In the genomic region with DNA sequence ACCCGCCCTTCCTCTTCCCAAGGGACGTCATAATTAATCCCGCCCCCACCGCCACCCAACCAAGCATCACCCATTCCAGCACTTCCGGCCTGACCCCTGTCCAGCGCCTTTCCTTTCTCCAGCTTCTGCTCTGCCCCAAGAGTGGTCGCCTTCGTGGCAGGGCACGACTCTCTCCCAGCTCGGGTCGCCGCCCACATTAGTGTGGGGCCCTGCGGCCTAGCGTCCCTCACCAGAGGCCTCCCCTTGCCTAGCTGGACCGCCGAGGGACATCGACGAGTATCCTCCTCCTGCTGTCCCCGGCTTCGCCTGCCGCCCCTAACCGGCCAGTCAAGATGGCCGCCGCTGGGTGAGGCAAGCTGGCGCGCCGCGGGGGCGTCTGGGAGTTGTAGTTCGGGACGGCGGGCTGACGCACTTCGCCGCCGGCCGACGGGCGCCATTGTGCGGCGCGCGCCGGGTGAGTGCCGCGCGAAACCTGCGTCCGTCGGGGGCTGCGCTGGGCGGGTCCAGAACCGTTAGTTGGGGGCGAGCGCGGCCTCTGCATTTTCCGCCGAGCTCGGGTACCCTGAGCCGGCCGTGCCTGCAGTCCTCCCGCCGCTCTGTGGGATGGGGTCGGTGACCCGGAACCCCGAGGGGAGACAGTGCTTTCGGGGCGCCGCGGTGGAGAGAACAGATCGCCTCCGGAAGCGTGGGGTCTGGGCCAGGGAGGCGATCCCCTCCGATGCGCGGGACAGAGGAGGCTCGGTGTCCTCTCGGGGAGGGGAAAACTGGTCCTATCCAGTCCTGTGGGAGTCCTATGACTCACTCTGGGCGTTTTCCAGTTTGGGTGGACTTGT, we compare ENCODE assay signal across 8 cellular contexts. TPM values are rescaled to one million over a fixed set of nuclear protein-coding genes. Genes with fewer than 3 reads are reported as not detected.
DNase-seq lines count a peak whose midpoint lies in the region; ATAC-seq, FAIRE-seq and TF ChIP-seq lines count a peak whose summit lies in the region.

A gene (plus strand): TSS at position 73 of the 833 bp plus-strand sequence. CDS start 905 bp downstream, outside the sequence.

- peak within 1 kb of the TSS; percentile 87 for H3K4me3 ChIP-seq in naive thymus-derived CD4-positive, alpha-beta T cell (ENCODE audit: low read length)

- H3K4me3 Mint-ChIP-seq in activated T-helper 1 cell treated with anti-CD3 and anti-CD28 coated beads, Interleukin-12 subunit alpha, Interleukin-12 subunit beta, Interleukin-2, Interleukin-4 antibody, amounts not matched to agents 30 ng/mL and 10 ng/mL and 1 ng/mL, durations not matched to agents 14 hours and 24 hours and 36 hours = peak within 1 kb of the TSS; percentile 93
- peak within 1 kb of the TSS; percentile 91 to 99 (median 94) for H3K4me3 Mint-ChIP-seq in naive thymus-derived CD4-positive, alpha-beta T cell
- H3K4me3 Mint-ChIP-seq in stimulated activated memory B cell treated with anti-CD40 and anti-IgM and Interleukin-4, amounts not matched to agents 10 μg/mL and 1 μg/mL and 100 μg/mL, for 72 hours = peak within 1 kb of the TSS; percentile 95

- POLR2A ChIA-PET in naive thymus-derived CD4-positive, alpha-beta T cell (lab: Charles Lee) = interaction anchor here (0.6 to 3.4 kb wide), 53 partner anchors 10 to 1779 kb away, joined by 3 to 27 read pairs (median 4); a partner anchor contains a TSS

- H3K27ac ChIP-seq in naive thymus-derived CD4-positive, alpha-beta T cell (ENCODE audit: low read depth, low read length) = peak within 1 kb of the TSS; percentile 97

- no peak for TF ChIP-seq RAD21 in Ishikawa (IDR thresholded peaks at IDR 0.05; ENCODE audit: low read depth)

- H3K4me1 ChIP-seq in naive thymus-derived CD4-positive, alpha-beta T cell (ENCODE audit: control insufficient read depth in 2 of 2, insufficient read depth in 2 of 2, low read length in 2 of 2) = peaks cover 0 to 12% of the 10 kb centered on the region in 2 donors

- peak; percentile 78 for ATAC-seq in GM21576 (IDR thresholded peaks at IDR 0.05; ENCODE audit: unreplicated experiment)
- ATAC-seq in naive thymus-derived CD4-positive, alpha-beta T cell = peak; percentile 92
- peak; percentile 97 for ATAC-seq in stimulated activated memory B cell treated with anti-CD40 and anti-IgM and Interleukin-4, amounts not matched to agents 10 μg/mL and 1 μg/mL and 100 μg/mL, for 72 hours

- H3K27ac Mint-ChIP-seq in activated T-helper 1 cell treated with anti-CD3 and anti-CD28 coated beads, Interleukin-12 subunit alpha, Interleukin-12 subunit beta, Interleukin-2, Interleukin-4 antibody, amounts not matched to agents 30 ng/mL and 10 ng/mL and 1 ng/mL, durations not matched to agents 14 hours and 24 hours and 36 hours = peak within 1 kb of the TSS; percentile 99
- peak within 1 kb of the TSS; percentile 98 to 100 (median 99) for H3K27ac Mint-ChIP-seq in naive thymus-derived CD4-positive, alpha-beta T cell
- peak within 1 kb of the TSS; percentile 98 for H3K27ac Mint-ChIP-seq in stimulated activated memory B cell treated with anti-CD40 and anti-IgM and Interleukin-4, amounts not matched to agents 10 μg/mL and 1 μg/mL and 100 μg/mL, for 72 hours

- intact Hi-C loops in activated T-helper 1 cell treated with anti-CD3 and anti-CD28 coated beads, Interleukin-12 subunit alpha, Interleukin-12 subunit beta, Interleukin-2, Interleukin-4 antibody, amounts not matched to agents 30 ng/mL and 10 ng/mL and 1 ng/mL, durations not matched to agents 14 hours and 24 hours and 36 hours (cut with micrococcal nuclease) = loop anchor here (1.0 to 10.0 kb wide), 16 partner anchors 28 to 820 kb away; a partner anchor contains a TSS
- intact Hi-C loops in naive thymus-derived CD4-positive, alpha-beta T cell (cut with micrococcal nuclease) = loop anchor here (1.0 to 2.0 kb wide), 30 partner anchors 28 to 943 kb away; a partner anchor contains a TSS

- H3K9me3 ChIP-seq in naive thymus-derived CD4-positive, alpha-beta T cell (ENCODE audit: control insufficient read depth in 2 of 3, low read length in 3 of 3) = peaks cover 22 to 79% (median 42%) of the 10 kb centered on the region in 3 experiments

- H3K36me3 Mint-ChIP-seq in activated T-helper 1 cell treated with anti-CD3 and anti-CD28 coated beads, Interleukin-12 subunit alpha, Interleukin-12 subunit beta, Interleukin-2, Interleukin-4 antibody, amounts not matched to agents 30 ng/mL and 10 ng/mL and 1 ng/mL, durations not matched to agents 14 hours and 24 hours and 36 hours (ENCODE audit: low read depth) = peaks cover 45% of the 10 kb centered on the region
- peaks cover 26 to 64% (median 55%) of the 10 kb centered on the region in 5 donors for H3K36me3 Mint-ChIP-seq in naive thymus-derived CD4-positive, alpha-beta T cell
- peaks cover 58% of the 10 kb centered on the region for H3K36me3 Mint-ChIP-seq in stimulated activated memory B cell treated with anti-CD40 and anti-IgM and Interleukin-4, amounts not matched to agents 10 μg/mL and 1 μg/mL and 100 μg/mL, for 72 hours

- peaks cover 16% of the 10 kb centered on the region for H3K4me1 Mint-ChIP-seq in activated T-helper 1 cell treated with anti-CD3 and anti-CD28 coated beads, Interleukin-12 subunit alpha, Interleukin-12 subunit beta, Interleukin-2, Interleukin-4 antibody, amounts not matched to agents 30 ng/mL and 10 ng/mL and 1 ng/mL, durations not matched to agents 14 hours and 24 hours and 36 hours (ENCODE audit: low read depth)
- peaks cover 10 to 24% (median 17%) of the 10 kb centered on the region in 7 donors for H3K4me1 Mint-ChIP-seq in naive thymus-derived CD4-positive, alpha-beta T cell
- peaks cover 27% of the 10 kb centered on the region for H3K4me1 Mint-ChIP-seq in stimulated activated memory B cell treated with anti-CD40 and anti-IgM and Interleukin-4, amounts not matched to agents 10 μg/mL and 1 μg/mL and 100 μg/mL, for 72 hours

- no peak for FAIRE-seq in RCC 7860 (lab: Jason Lieb, UNC)

- TF ChIP-seq EP300 in Ishikawa (IDR thresholded peaks at IDR 0.05; ENCODE audit: borderline replicate concordance) = no peak

- peaks cover 4 to 41% (median 12%) of the 10 kb centered on the region in 3 experiments for H3K36me3 ChIP-seq in naive thymus-derived CD4-positive, alpha-beta T cell (ENCODE audit: control insufficient read depth in 2 of 3, insufficient read depth in 3 of 3, low read length in 3 of 3)

- H3K27me3 Mint-ChIP-seq in activated T-helper 1 cell treated with anti-CD3 and anti-CD28 coated beads, Interleukin-12 subunit alpha, Interleukin-12 subunit beta, Interleukin-2, Interleukin-4 antibody, amounts not matched to agents 30 ng/mL and 10 ng/mL and 1 ng/mL, durations not matched to agents 14 hours and 24 hours and 36 hours (ENCODE audit: insufficient read depth) = no peaks in the 10 kb centered on the region
- H3K27me3 Mint-ChIP-seq in naive thymus-derived CD4-positive, alpha-beta T cell = no peaks in the 10 kb centered on the region
- H3K27me3 Mint-ChIP-seq in stimulated activated memory B cell treated with anti-CD40 and anti-IgM and Interleukin-4, amounts not matched to agents 10 μg/mL and 1 μg/mL and 100 μg/mL, for 72 hours = no peaks in the 10 kb centered on the region

- peak; percentile 98 for DNase-seq in DMS53 (lab: John Stamatoyannopoulos, UW)
- DNase-seq in RCC 7860 (ENCODE audit: low spot score) = peak; percentile 54
- DNase-seq in activated T-helper 1 cell treated with anti-CD3 and anti-CD28 coated beads, Interleukin-12 subunit alpha, Interleukin-12 subunit beta, Interleukin-2, Interleukin-4 antibody, amounts not matched to agents 30 ng/mL and 10 ng/mL and 1 ng/mL, durations not matched to agents 14 hours and 24 hours and 36 hours (ENCODE audit: low spot score) = peak; percentile 90
- DNase-seq in fibroblast of gingiva (ENCODE audit: low read depth) = peak; percentile 93
- DNase-seq in naive thymus-derived CD4-positive, alpha-beta T cell = peak; percentile 88 to 95 (median 93)

- peaks cover 50% of the 10 kb centered on the region for H3K9me3 Mint-ChIP-seq in activated T-helper 1 cell treated with anti-CD3 and anti-CD28 coated beads, Interleukin-12 subunit alpha, Interleukin-12 subunit beta, Interleukin-2, Interleukin-4 antibody, amounts not matched to agents 30 ng/mL and 10 ng/mL and 1 ng/mL, durations not matched to agents 14 hours and 24 hours and 36 hours
- peaks cover 5 to 95% (median 67%) of the 10 kb centered on the region in 11 donors for H3K9me3 Mint-ChIP-seq in naive thymus-derived CD4-positive, alpha-beta T cell
- peaks cover 13% of the 10 kb centered on the region for H3K9me3 Mint-ChIP-seq in stimulated activated memory B cell treated with anti-CD40 and anti-IgM and Interleukin-4, amounts not matched to agents 10 μg/mL and 1 μg/mL and 100 μg/mL, for 72 hours

- H3K27me3 ChIP-seq in naive thymus-derived CD4-positive, alpha-beta T cell (ENCODE audit: control insufficient read depth in 2 of 2, insufficient read depth in 2 of 2, low read length in 2 of 2) = no peaks in the 10 kb centered on the region

- CTCF ChIA-PET in naive thymus-derived CD4-positive, alpha-beta T cell (lab: Charles Lee) = interaction anchor here (0.6 to 1.2 kb wide), 3 partner anchors 13 to 401 kb away, joined by 3 to 6 read pairs (median 3); a partner anchor contains a TSS

TF ChIP-seq in Ishikawa, 13 proteins besides CTCF, POLR2A, EP300 and RAD21 (continues in another document):
- TF ChIP-seq, protein P1, sequence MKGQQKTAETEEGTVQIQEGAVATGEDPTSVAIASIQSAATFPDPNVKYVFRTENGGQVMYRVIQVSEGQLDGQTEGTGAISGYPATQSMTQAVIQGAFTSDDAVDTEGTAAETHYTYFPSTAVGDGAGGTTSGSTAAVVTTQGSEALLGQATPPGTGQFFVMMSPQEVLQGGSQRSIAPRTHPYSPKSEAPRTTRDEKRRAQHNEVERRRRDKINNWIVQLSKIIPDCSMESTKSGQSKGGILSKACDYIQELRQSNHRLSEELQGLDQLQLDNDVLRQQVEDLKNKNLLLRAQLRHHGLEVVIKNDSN (IDR thresholded peaks at IDR 0.05) = no peak; the same call in 1 of the 2 replicates
- TF ChIP-seq CEBPB (IDR thresholded peaks at IDR 0.05) (peak; percentile 70; the same call in 1 of the 2 replicates), CREB1 (IDR thresholded peaks at IDR 0.05; ENCODE audit: low read depth) (peak; percentile 42), TCF12 (IDR thresholded peaks at IDR 0.05; ENCODE audit: low read depth) (no peak; the same call in 1 of the 2 replicates), YY1 (IDR thresholded peaks at IDR 0.05; ENCODE audit: low read depth) (peak; percentile 98), NFIC (IDR thresholded peaks at IDR 0.05) (no peak), FOXM1 (IDR thresholded peaks at IDR 0.05; ENCODE audit: borderline replicate concordance, low read depth) (no peak), EGR1 (IDR thresholded peaks at IDR 0.05) (peak; percentile 53; the same call in 1 of the 2 replicates)
- TF ChIP-seq, protein P2, sequence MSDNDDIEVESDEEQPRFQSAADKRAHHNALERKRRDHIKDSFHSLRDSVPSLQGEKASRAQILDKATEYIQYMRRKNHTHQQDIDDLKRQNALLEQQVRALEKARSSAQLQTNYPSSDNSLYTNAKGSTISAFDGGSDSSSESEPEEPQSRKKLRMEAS (IDR thresholded peaks at IDR 0.05) = peak; percentile 91

RNA-seq across cellular contexts. Expression of the gene that starts here (rescaled TPM):
- 18.2 and 21.2 TPM in 2 replicates for total RNA-seq in activated T-helper 1 cell treated with anti-CD3 and anti-CD28 coated beads, Interleukin-12 subunit alpha, Interleukin-12 subunit beta, Interleukin-2, Interleukin-4 antibody, amounts not matched to agents 30 ng/mL and 10 ng/mL and 1 ng/mL, durations not matched to agents 14 hours and 24 hours and 36 hours
- 10 to 100 TPM; 20.1 to 91.1 (median 52.7) TPM for total RNA-seq in naive thymus-derived CD4-positive, alpha-beta T cell
- 10 to 100 TPM; 41.7 to 53.9 TPM for polyA plus RNA-seq in naive thymus-derived CD4-positive, alpha-beta T cell

Comparison
In these comparisons a context has a peak if more than half of its experiments do, and no peak if none do; other contexts are left out.
1. Peak in every context shown above with its lines: DNase-seq, ATAC-seq, H3K4me3 ChIP-seq and H3K27ac ChIP-seq.